In the genomic region with DNA sequence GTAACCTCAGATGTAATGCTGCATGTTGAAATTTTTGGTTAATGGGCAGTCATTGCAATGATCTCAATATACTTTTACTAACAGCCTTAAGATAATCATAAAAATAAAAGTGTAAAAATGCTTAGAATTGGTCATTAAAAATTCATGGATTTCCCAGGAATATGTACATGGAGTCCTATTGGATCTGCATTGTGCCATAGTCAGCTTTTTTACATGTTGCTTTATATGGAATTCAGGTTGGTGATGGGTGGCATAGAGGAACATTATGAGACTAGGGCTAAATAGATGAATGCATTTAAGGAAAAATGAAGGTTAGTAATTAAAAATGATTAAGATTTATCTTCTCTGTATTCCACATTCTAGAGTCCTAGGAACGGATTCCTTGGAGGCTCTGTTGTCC, we compare ENCODE assay signal across 10 cellular contexts.
"Had no signal": no experiment of that assay in that cellular context is flagged by ENCODE, and none has a peak within 500 bp of the region (broad histone marks: within the 10 kb centered on the region; RNA-seq: fewer than 3 reads in every experiment).

No MANE protein-coding gene starts in this region.

- H3K27ac ChIP-seq: GM23248, KMS-11 had no signal

- H2AFZ ChIP-seq: GM23248 had no signal

- H3K9me3 ChIP-seq: HAP-1 had no signal

- H3K4me1 ChIP-seq: HAP-1 had no signal

- H3K9ac ChIP-seq: GM23248, KMS-11 had no signal

- ATAC-seq: HCT116 had no signal

- DNase-seq: GM23248, GOT3, H7, HFFc6, Karpas-422, KBM-7 had no signal

- H3K4me2 ChIP-seq: KMS-11 had no signal

- H3K36me3 ChIP-seq: HAP-1 had no signal

- H3K4me3 ChIP-seq: GM23248, HAP-1 had no signal

- FAIRE-seq: HTR-8/SVneo had no signal
